ENCODE assay signal across 30 cellular contexts in the genomic region with DNA sequence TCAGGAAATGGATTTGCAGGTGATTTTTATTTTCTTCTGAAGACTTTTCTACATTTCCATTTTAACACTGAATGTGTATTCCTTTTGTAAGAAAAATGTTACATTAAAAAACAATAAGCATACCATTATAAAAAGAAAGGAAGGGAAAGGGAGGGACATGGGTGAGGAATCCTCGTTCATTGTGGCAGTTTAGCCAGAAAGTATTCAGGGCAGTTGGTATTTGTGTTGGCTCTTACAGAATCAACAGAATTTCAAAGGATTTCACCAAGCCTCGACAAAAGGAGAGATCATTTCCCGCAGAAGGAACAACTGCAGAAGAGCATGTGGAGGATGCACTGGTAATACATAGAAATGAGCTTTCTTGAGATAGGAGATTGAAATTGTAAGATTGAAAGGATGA. TPM values are rescaled to one million over a fixed set of nuclear protein-coding genes. Genes with fewer than 3 reads are reported as not detected.
"Had no signal": no experiment of that assay in that cellular context is flagged by ENCODE, and none has a peak within 500 bp of the region (broad histone marks: within the 10 kb centered on the region; RNA-seq: fewer than 3 reads in every experiment).

No MANE protein-coding gene starts in this region.

- H3K27ac ChIP-seq: heart right ventricle, hepatocyte, lower lobe of right lung, neutrophil, ovary, right atrium auricular region, skin epidermis, stomach, testis, thyroid gland, transverse colon, upper lobe of left lung, vagina had no signal

- H3K27me3 Mint-ChIP-seq: progenitor cell of endocrine pancreas had no signal

- H3K36me3 ChIP-seq: heart right ventricle, lower lobe of right lung, neutrophil, ovary, right atrium auricular region, stomach, thyroid gland, transverse colon, upper lobe of left lung, vagina had no signal

- DNase-seq: heart right ventricle; islet precursor cell; left ventricle myocardium superior; lower lobe of right lung; mammary epithelial cell; mesenchymal stem cell; naive thymus-derived CD8-positive, alpha-beta T cell; occipital lobe; ovary; stimulated activated CD4-positive, alpha-beta T cell treated with anti-CD3 and anti-CD28 coated beads, Interleukin-12 subunit alpha, Interleukin-12 subunit beta, amount 100 ng/mL, for 4 hours; stimulated activated CD4-positive, alpha-beta T cell treated with anti-CD3 and anti-CD28 coated beads, Interleukin-15, amount 100 ng/mL, for 24 hours; stimulated activated CD4-positive, alpha-beta T cell treated with anti-CD3 and anti-CD28 coated beads, Interleukin-2, amount 100 ng/mL, for 24 hours; stimulated activated CD4-positive, alpha-beta T cell treated with anti-CD3 and anti-CD28 coated beads, Interleukin-4, amount 100 ng/mL, for 1 hour; stimulated activated naive B cell treated with anti-CD40 and anti-IgM and Interleukin-4, amounts not matched to agents 10 μg/mL and 1 μg/mL and 100 μg/mL, for 72 hours; stimulated activated naive CD8-positive, alpha-beta T cell treated with anti-CD3 and anti-CD28 coated beads, Interleukin-15, Interleukin-2, amounts not matched to agents 100 U/mL and 50 U/mL, for 24 hours; stomach; testis; thyroid gland; transverse colon; upper lobe of left lung had no signal

- H3K27me3 ChIP-seq: heart right ventricle, hepatocyte, neutrophil, ovary, right atrium auricular region, stomach, testis, thyroid gland, transverse colon, upper lobe of left lung, vagina had no signal

- H3K36me3 Mint-ChIP-seq: naive thymus-derived CD8-positive, alpha-beta T cell had no signal

- H3K9me3 ChIP-seq: lower lobe of right lung, neutrophil, ovary, testis, thyroid gland, transverse colon, upper lobe of left lung, vagina had no signal

- H3K9me3 Mint-ChIP-seq: neural crest cell had no signal

- H3K27ac Mint-ChIP-seq: naive thymus-derived CD8-positive, alpha-beta T cell; nephron; progenitor cell of endocrine pancreas had no signal

- H3K4me3 Mint-ChIP-seq: naive thymus-derived CD8-positive, alpha-beta T cell; nephron; neural crest cell; stimulated activated naive B cell treated with anti-CD40 and anti-IgM and Interleukin-4, amounts not matched to agents 10 μg/mL and 1 μg/mL and 100 μg/mL, for 72 hours had no signal

- H3K4me1 ChIP-seq: heart right ventricle, lower lobe of right lung, right atrium auricular region, stomach, testis, thyroid gland, transverse colon, upper lobe of left lung, vagina had no signal

- H3K4me3 ChIP-seq: heart right ventricle, hepatocyte, lower lobe of right lung, ovary, right atrium auricular region, skin epidermis, stomach, testis, thyroid gland, transverse colon, upper lobe of left lung, vagina had no signal

- H3K4me1 Mint-ChIP-seq: naive thymus-derived CD8-positive, alpha-beta T cell; nephron; neural crest cell; stimulated activated naive B cell treated with anti-CD40 and anti-IgM and Interleukin-4, amounts not matched to agents 10 μg/mL and 1 μg/mL and 100 μg/mL, for 72 hours had no signal

- ATAC-seq: heart right ventricle; left ventricle myocardium superior; lower lobe of right lung; naive thymus-derived CD8-positive, alpha-beta T cell; sciatic nerve; stimulated activated naive B cell treated with anti-CD40 and anti-IgM and Interleukin-4, amounts not matched to agents 10 μg/mL and 1 μg/mL and 100 μg/mL, for 72 hours; stimulated activated naive CD8-positive, alpha-beta T cell treated with anti-CD3 and anti-CD28 coated beads, Interleukin-15, Interleukin-2, amounts not matched to agents 100 U/mL and 50 U/mL, for 24 hours had no signal

RNA-seq across cellular contexts. Expression of a gene that starts 35.0 kb away (rescaled TPM):
- total RNA-seq: left ventricle myocardium superior, pulmonary artery endothelial cell had no signal
